12 cellular contexts compared by ENCODE assay signal in genomic region chr2:43348904-43349725, GRCh38.
DNase-seq lines count a peak whose midpoint lies in the region; ATAC-seq and TF ChIP-seq lines count a peak whose summit lies in the region.
"Had no signal": no experiment of that assay in that cellular context is flagged by ENCODE, and none has a peak within 500 bp of the region (broad histone marks: within the 10 kb centered on the region; RNA-seq: fewer than 3 reads in every experiment).

No MANE protein-coding gene starts in this region.

- WGBS in trophoblast cell (ENCODE audit: extremely low coverage, insufficient coverage, insufficient read length) = no CpG with 5 or more reads among the region's 1 CpG

- no peak overlapping the region for H2AFZ ChIP-seq in trophoblast cell (ENCODE audit: insufficient read depth, low read length, poor library complexity)

- peaks cover 33% of the 10 kb centered on the region for H3K79me1 ChIP-seq in trophoblast cell (ENCODE audit: low read length)

- H3K14ac ChIP-seq in trophoblast cell (ENCODE audit: low read length) = peak overlapping the region; percentile 49

- H2BK5ac ChIP-seq in trophoblast cell (ENCODE audit: low read depth, low read length, poor library complexity) = peak overlapping the region; percentile 23

- H3K9me3 ChIP-seq in cardiac muscle cell (ENCODE audit: low read depth) (no peaks in the 10 kb centered on the region), trophoblast cell (ENCODE audit: insufficient read depth, low read depth, low read length) (no peaks in the 10 kb centered on the region), A673 (ENCODE audit: low read depth, low read length, poor library complexity, severe bottlenecking) (no peaks in the 10 kb centered on the region)

- peak overlapping the region; percentile 15 for H2BK12ac ChIP-seq in trophoblast cell (ENCODE audit: low read length)

- TF ChIP-seq CTCF in cardiac muscle cell (IDR thresholded peaks at IDR 0.05; ENCODE audit: low read depth, low read length) (no peak), A673 (conservative IDR thresholded peaks at IDR 0.05; ENCODE audit: low read depth, low read length) (no peak)

- no peak overlapping the region for H4K12ac ChIP-seq in trophoblast cell (ENCODE audit: low read depth, low read length)

- H3K9ac ChIP-seq in trophoblast cell (ENCODE audit: low read length) = no peak overlapping the region

- H3K4me1 ChIP-seq in cardiac muscle cell (ENCODE audit: low read depth) (peaks cover 59% of the 10 kb centered on the region), trophoblast cell (ENCODE audit: control insufficient read depth in 1 of 2, insufficient read depth in 2 of 2, low read length in 2 of 2) (peaks cover 19 to 33% of the 10 kb centered on the region in 2 experiments), A673 (ENCODE audit: insufficient read depth, low read length, poor library complexity, severe bottlenecking) (no peaks in the 10 kb centered on the region)

- DNase-seq in AG08395 (ENCODE audit: low spot score) = peak; percentile 30
- no peak for DNase-seq in cardiac muscle cell (ENCODE audit: low read depth in 1 of 2, low spot score in 1 of 2)
- no peak for DNase-seq in trophoblast cell
- DNase-seq in A673 (ENCODE audit: low spot score) = no peak
- no peak for DNase-seq in mesenteric fat pad (ENCODE audit: low spot score)
- DNase-seq: AML-193; NCI-H510A treated with DMSO at 0.1 percent for 48 hours; stimulated activated CD4-positive, alpha-beta T cell treated with anti-CD3 and anti-CD28 coated beads, Interleukin-2, amount 100 ng/mL, for 24 hours; T-helper 17 cell had no signal

- POLR2A ChIA-PET in A673 (lab: Charles Lee; ENCODE audit: low non-redundant PET) = no interaction called here

- H3K18ac ChIP-seq in trophoblast cell (ENCODE audit: low read length) = no peak overlapping the region

- no peak overlapping the region for H3K23ac ChIP-seq in trophoblast cell (ENCODE audit: low read length)

- no peaks in the 10 kb centered on the region for H3K36me3 ChIP-seq in cardiac muscle cell
- no peaks in the 10 kb centered on the region for H3K36me3 ChIP-seq in trophoblast cell (ENCODE audit: control insufficient read depth in 1 of 2, insufficient read depth in 2 of 2, low read length in 2 of 2)
- H3K36me3 ChIP-seq in A673 (ENCODE audit: insufficient read depth, low read length, poor library complexity, severe bottlenecking) = no peaks in the 10 kb centered on the region

- H3K4me3 ChIP-seq in cardiac muscle cell = no peak overlapping the region
- no peak overlapping the region for H3K4me3 ChIP-seq in trophoblast cell (ENCODE audit: low read depth, low read length)
- H3K4me3 ChIP-seq in A673 (ENCODE audit: low read depth, low read length, poor library complexity, severe bottlenecking) = no peak overlapping the region

- H2BK120ac ChIP-seq in trophoblast cell (ENCODE audit: insufficient read depth, low read length, poor library complexity) = peak overlapping the region; percentile 35

- peak overlapping the region; percentile 55 for H3K27ac ChIP-seq in cardiac muscle cell
- H3K27ac ChIP-seq in trophoblast cell (ENCODE audit: low read depth, low read length) = peak overlapping the region; percentile 90
- no peak overlapping the region for H3K27ac ChIP-seq in A673 (ENCODE audit: low read depth, low read length, poor library complexity, severe bottlenecking)

- peak overlapping the region; percentile 8 for H4K8ac ChIP-seq in trophoblast cell (ENCODE audit: low read depth, low read length)

- no TSS peak for BruUV-seq in A673 (replicated peaks; lab: Mats Ljungman, UMichigan)

- H2AK5ac ChIP-seq in trophoblast cell (ENCODE audit: low read length) = peak overlapping the region; percentile 11

- H3K4me2 ChIP-seq in trophoblast cell (ENCODE audit: low read length) = no peak overlapping the region

- peaks cover 2% of the 10 kb centered on the region for H3K79me2 ChIP-seq in trophoblast cell (ENCODE audit: control insufficient read depth, insufficient read depth, low read length, poor library complexity)

- ATAC-seq in SK-N-SH treated with all-trans-retinoic acid at 6 μM for 48 hours (peak; percentile 59), GM21447 (IDR thresholded peaks at IDR 0.05; ENCODE audit: unreplicated experiment) (no peak), GM21515 (IDR thresholded peaks at IDR 0.05; ENCODE audit: unreplicated experiment) (no peak)
- ATAC-seq: T-helper 17 cell had no signal

- H3K27me3 ChIP-seq in cardiac muscle cell (no peaks in the 10 kb centered on the region), trophoblast cell (ENCODE audit: insufficient read depth, low read length) (no peaks in the 10 kb centered on the region), A673 (replicated peaks; ENCODE audit: insufficient read depth, low read depth, low read length, poor library complexity) (no peaks in the 10 kb centered on the region)

- no peak overlapping the region for H3K4ac ChIP-seq in trophoblast cell (ENCODE audit: low read depth, low read length)

- H4K91ac ChIP-seq in trophoblast cell (ENCODE audit: low read depth, low read length) = peak overlapping the region; percentile 72

- CTCF ChIA-PET in A673 (lab: Charles Lee) = no interaction called here

- intact Hi-C loops in A673 (cut with micrococcal nuclease; ENCODE audit: unreplicated experiment) = no loop called here

TF ChIP-seq in SK-N-SH treated with all-trans-retinoic acid at 6 μM for 48 hours, 23 proteins besides CTCF, POLR2A, EP300 and RAD21:
- no peak for TF ChIP-seq PATZ1 (CRISPR knock-in tag; IDR thresholded peaks at IDR 0.05; ENCODE audit: borderline replicate concordance)
- TF ChIP-seq CSDC2 (CRISPR knock-in tag; IDR thresholded peaks at IDR 0.05) = no peak
- TF ChIP-seq TOX (CRISPR knock-in tag; IDR thresholded peaks at IDR 0.05; ENCODE audit: borderline replicate concordance) = no peak
- TF ChIP-seq ESRRG (CRISPR knock-in tag; IDR thresholded peaks at IDR 0.05) = no peak
- TF ChIP-seq ZNF8 (CRISPR knock-in tag; IDR thresholded peaks at IDR 0.05) = no peak
- TF ChIP-seq BACH2 (CRISPR knock-in tag; IDR thresholded peaks at IDR 0.05; ENCODE audit: borderline replicate concordance) = no peak
- no peak for TF ChIP-seq ARNTL (CRISPR knock-in tag; IDR thresholded peaks at IDR 0.05; ENCODE audit: borderline replicate concordance, low read depth)
- no peak for TF ChIP-seq GLIS3 (CRISPR knock-in tag; IDR thresholded peaks at IDR 0.05)
- TF ChIP-seq ZFP3 (CRISPR knock-in tag; IDR thresholded peaks at IDR 0.05) = no peak
- TF ChIP-seq OSR1 (CRISPR knock-in tag; IDR thresholded peaks at IDR 0.05) = no peak
- no peak for TF ChIP-seq ZNF70 (CRISPR knock-in tag; IDR thresholded peaks at IDR 0.05)
- TF ChIP-seq ISL1 (CRISPR knock-in tag; IDR thresholded peaks at IDR 0.05) = no peak
- no peak for TF ChIP-seq PPARA (CRISPR knock-in tag; IDR thresholded peaks at IDR 0.05; ENCODE audit: borderline replicate concordance)
TF ChIP-seq in SK-N-SH treated with all-trans-retinoic acid at 6 μM for 48 hours: peak in this region for 0.
